14 cellular contexts compared by ENCODE assay signal in the genomic region with DNA sequence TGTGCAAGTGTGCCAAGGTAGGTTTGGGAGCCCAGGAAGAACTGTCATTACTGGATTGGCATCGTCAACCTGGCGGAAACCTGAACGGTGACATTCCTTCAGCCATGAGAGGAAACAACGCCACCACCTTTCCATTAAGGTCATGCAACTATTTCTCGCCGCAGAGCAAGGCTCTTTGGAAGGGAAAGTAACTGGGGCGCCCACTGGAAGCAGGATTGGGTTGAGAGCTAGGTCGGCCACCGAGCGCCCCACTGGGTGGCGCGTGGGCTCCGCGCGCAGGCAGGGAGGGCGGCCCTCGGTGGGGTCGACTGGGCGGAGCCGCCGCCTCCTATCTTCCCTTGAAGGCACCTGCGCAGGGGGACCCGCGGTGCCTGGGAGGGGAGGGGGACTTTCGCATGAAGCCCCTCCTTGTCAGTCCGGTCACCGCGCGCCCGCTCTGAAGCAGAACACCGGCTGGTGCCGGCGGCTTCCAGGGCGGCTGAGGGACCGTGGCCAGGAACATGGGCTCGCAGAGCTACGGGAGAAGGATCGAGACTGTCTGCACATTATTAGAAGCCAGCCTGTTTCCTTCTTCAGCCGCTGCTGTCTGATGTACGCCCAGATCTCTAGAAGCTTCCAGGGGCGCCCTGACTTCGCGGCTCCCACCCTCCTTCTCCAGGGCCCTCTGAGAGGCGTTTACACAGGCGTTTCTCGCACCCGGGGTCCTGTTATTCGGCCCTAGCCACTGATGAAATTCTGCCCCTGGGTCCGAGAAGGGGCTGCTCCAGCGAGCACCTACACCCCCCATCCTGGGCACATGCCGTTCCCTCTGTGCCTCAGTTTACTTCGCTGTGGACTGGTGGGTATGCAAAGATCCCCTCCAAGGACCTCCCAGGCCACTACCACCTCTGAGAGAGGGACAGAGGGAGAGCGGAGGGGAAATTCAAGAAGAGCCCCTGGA. TPM values are rescaled to one million over a fixed set of nuclear protein-coding genes. Genes with fewer than 3 reads are reported as not detected.
DNase-seq lines count a peak whose midpoint lies in the region; ATAC-seq and TF ChIP-seq lines count a peak whose summit lies in the region.
"Had no signal": no experiment of that assay in that cellular context is flagged by ENCODE, and none has a peak within 500 bp of the region (broad histone marks: within the 10 kb centered on the region; RNA-seq: fewer than 3 reads in every experiment).

No MANE protein-coding gene starts in this region.

- H3K9me3 Mint-ChIP-seq in activated naive CD8-positive, alpha-beta T cell treated with anti-CD3 and anti-CD28 coated beads, Interleukin-2, amount 50 U/mL, for 24 hours = no peaks in the 10 kb centered on the region
- H3K9me3 Mint-ChIP-seq in progenitor cell of endocrine pancreas (ENCODE audit: low read depth) = no peaks in the 10 kb centered on the region
- no peaks in the 10 kb centered on the region for H3K9me3 Mint-ChIP-seq in natural killer cell
- H3K9me3 Mint-ChIP-seq in activated CD4-positive, alpha-beta T cell treated with anti-CD3 and anti-CD28 coated beads for 36 hours (ENCODE audit: low read depth) = no peaks in the 10 kb centered on the region
- H3K9me3 Mint-ChIP-seq: stimulated activated naive B cell treated with anti-CD40 and anti-IgM and Interleukin-4, amounts not matched to agents 10 μg/mL and 1 μg/mL and 100 μg/mL, for 72 hours had no signal

- TF ChIP-seq POLR2A in uterus (IDR thresholded peaks at IDR 0.05) = no peak

- POLR2A ChIA-PET in activated CD4-positive, alpha-beta T cell treated with anti-CD3 and anti-CD28 coated beads for 36 hours (lab: Charles Lee) = no interaction called here

- peaks cover 35% of the 10 kb centered on the region for H3K27me3 ChIP-seq in HUES48 (ENCODE audit: control insufficient read depth, insufficient read depth, low read length)
- no peaks in the 10 kb centered on the region for H3K27me3 ChIP-seq in right cardiac atrium (ENCODE audit: control insufficient read depth, insufficient read depth)
- H3K27me3 ChIP-seq in uterus = peaks cover 0 to 7% of the 10 kb centered on the region in 2 donors

- H3K4me3 ChIP-seq in HUES48 (ENCODE audit: low read depth, low read length) (peak overlapping the region; percentile 44), right cardiac atrium (ENCODE audit: low read length) (peak overlapping the region; percentile 39), uterus (no peak overlapping the region)
- H3K4me3 ChIP-seq: coronary artery had no signal

- H3K4me1 ChIP-seq in HUES48 (ENCODE audit: control insufficient read depth, insufficient read depth, low read length) (0 out of 2 replicates have a peak, but pooled peaks cover 4% of the 10 kb centered on the region), right cardiac atrium (ENCODE audit: control insufficient read depth, insufficient read depth, low read length) (no peaks in the 10 kb centered on the region), uterus (no peaks in the 10 kb centered on the region)

- H3K36me3 Mint-ChIP-seq in activated naive CD8-positive, alpha-beta T cell treated with anti-CD3 and anti-CD28 coated beads, Interleukin-2, amount 50 U/mL, for 24 hours (ENCODE audit: low read depth) = no peaks in the 10 kb centered on the region
- H3K36me3 Mint-ChIP-seq in progenitor cell of endocrine pancreas (ENCODE audit: insufficient read depth) (no peaks in the 10 kb centered on the region), natural killer cell (no peaks in the 10 kb centered on the region)
- no peaks in the 10 kb centered on the region for H3K36me3 Mint-ChIP-seq in activated CD4-positive, alpha-beta T cell treated with anti-CD3 and anti-CD28 coated beads for 36 hours (ENCODE audit: low read depth)
- H3K36me3 Mint-ChIP-seq: stimulated activated naive B cell treated with anti-CD40 and anti-IgM and Interleukin-4, amounts not matched to agents 10 μg/mL and 1 μg/mL and 100 μg/mL, for 72 hours had no signal

- CTCF ChIA-PET in activated CD4-positive, alpha-beta T cell treated with anti-CD3 and anti-CD28 coated beads for 36 hours (lab: Charles Lee) = no interaction called here

- H3K36me3 ChIP-seq in HUES48 (ENCODE audit: control insufficient read depth, insufficient read depth, low read length) (no peaks in the 10 kb centered on the region), uterus (no peaks in the 10 kb centered on the region)

- peak; percentile 23 for TF ChIP-seq CTCF in progenitor cell of endocrine pancreas (IDR thresholded peaks at IDR 0.05; ENCODE audit: unreplicated experiment)
- no peak for TF ChIP-seq CTCF in natural killer cell (IDR thresholded peaks at IDR 0.05)
- no peak for TF ChIP-seq CTCF in uterus (IDR thresholded peaks at IDR 0.05)

- DNase-seq in activated naive CD8-positive, alpha-beta T cell treated with anti-CD3 and anti-CD28 coated beads, Interleukin-2, amount 50 U/mL, for 24 hours = no peak
- DNase-seq in right cardiac atrium = no peak
- DNase-seq in progenitor cell of endocrine pancreas (ENCODE audit: low spot score, unreplicated experiment) = no peak
- no peak for DNase-seq in natural killer cell
- no peak for DNase-seq in activated CD4-positive, alpha-beta T cell treated with anti-CD3 and anti-CD28 coated beads for 36 hours
- no peak for DNase-seq in uterus
- DNase-seq: EL; NCI-H1092 treated with DMSO at 0.1 percent for 48 hours; SK-N-SH; stimulated activated CD4-positive, alpha-beta T cell treated with anti-CD3 and anti-CD28 coated beads, Interleukin-4, amount 100 ng/mL, for 4 hours; stimulated activated naive B cell treated with anti-CD40 and anti-IgM and Interleukin-4, amounts not matched to agents 10 μg/mL and 1 μg/mL and 100 μg/mL, for 72 hours had no signal

- H3K27me3 Mint-ChIP-seq in activated naive CD8-positive, alpha-beta T cell treated with anti-CD3 and anti-CD28 coated beads, Interleukin-2, amount 50 U/mL, for 24 hours = peaks cover 20% of the 10 kb centered on the region
- H3K27me3 Mint-ChIP-seq in progenitor cell of endocrine pancreas = peaks cover 21% of the 10 kb centered on the region
- peaks cover 8 to 10% of the 10 kb centered on the region in 2 donors for H3K27me3 Mint-ChIP-seq in natural killer cell (ENCODE audit: low read depth in 2 of 2)
- H3K27me3 Mint-ChIP-seq in activated CD4-positive, alpha-beta T cell treated with anti-CD3 and anti-CD28 coated beads for 36 hours = peaks cover 13% of the 10 kb centered on the region

- H3K9me3 ChIP-seq in HUES48 (ENCODE audit: control insufficient read depth, insufficient read depth, low read length) = no peaks in the 10 kb centered on the region
- H3K9me3 ChIP-seq in right cardiac atrium (ENCODE audit: control insufficient read depth, low read length) = no peaks in the 10 kb centered on the region
- H3K9me3 ChIP-seq in uterus = no peaks in the 10 kb centered on the region
- H3K9me3 ChIP-seq: SK-N-SH had no signal

- no peak overlapping the region for H3K27ac Mint-ChIP-seq in activated naive CD8-positive, alpha-beta T cell treated with anti-CD3 and anti-CD28 coated beads, Interleukin-2, amount 50 U/mL, for 24 hours
- H3K27ac Mint-ChIP-seq in progenitor cell of endocrine pancreas = peak overlapping the region; percentile 33
- H3K27ac Mint-ChIP-seq in natural killer cell = no peak overlapping the region
- no peak overlapping the region for H3K27ac Mint-ChIP-seq in activated CD4-positive, alpha-beta T cell treated with anti-CD3 and anti-CD28 coated beads for 36 hours
- H3K27ac Mint-ChIP-seq: stimulated activated naive B cell treated with anti-CD40 and anti-IgM and Interleukin-4, amounts not matched to agents 10 μg/mL and 1 μg/mL and 100 μg/mL, for 72 hours had no signal

- H3K4me1 Mint-ChIP-seq in activated naive CD8-positive, alpha-beta T cell treated with anti-CD3 and anti-CD28 coated beads, Interleukin-2, amount 50 U/mL, for 24 hours = no peaks in the 10 kb centered on the region
- no peaks in the 10 kb centered on the region for H3K4me1 Mint-ChIP-seq in progenitor cell of endocrine pancreas (ENCODE audit: low read depth)
- H3K4me1 Mint-ChIP-seq in natural killer cell = no peaks in the 10 kb centered on the region
- H3K4me1 Mint-ChIP-seq in activated CD4-positive, alpha-beta T cell treated with anti-CD3 and anti-CD28 coated beads for 36 hours = no peaks in the 10 kb centered on the region
- H3K4me1 Mint-ChIP-seq: stimulated activated naive B cell treated with anti-CD40 and anti-IgM and Interleukin-4, amounts not matched to agents 10 μg/mL and 1 μg/mL and 100 μg/mL, for 72 hours had no signal

- H3K27ac ChIP-seq in HUES48 (ENCODE audit: low read depth, low read length) = no peak overlapping the region
- no peak overlapping the region for H3K27ac ChIP-seq in right cardiac atrium (ENCODE audit: low read length)
- H3K27ac ChIP-seq in uterus = no peak overlapping the region
- H3K27ac ChIP-seq: coronary artery had no signal

- H3K4me3 Mint-ChIP-seq in activated naive CD8-positive, alpha-beta T cell treated with anti-CD3 and anti-CD28 coated beads, Interleukin-2, amount 50 U/mL, for 24 hours = no peak overlapping the region
- H3K4me3 Mint-ChIP-seq in progenitor cell of endocrine pancreas (ENCODE audit: low read depth) (peak overlapping the region; percentile 16), natural killer cell (no peak overlapping the region)
- no peak overlapping the region for H3K4me3 Mint-ChIP-seq in activated CD4-positive, alpha-beta T cell treated with anti-CD3 and anti-CD28 coated beads for 36 hours
- H3K4me3 Mint-ChIP-seq: stimulated activated naive B cell treated with anti-CD40 and anti-IgM and Interleukin-4, amounts not matched to agents 10 μg/mL and 1 μg/mL and 100 μg/mL, for 72 hours had no signal

- ATAC-seq in activated naive CD8-positive, alpha-beta T cell treated with anti-CD3 and anti-CD28 coated beads, Interleukin-2, amount 50 U/mL, for 24 hours = peak; percentile 44
- ATAC-seq in right cardiac atrium (peak in 1 of 2 donors; percentile 37), natural killer cell (no peak), GM18511 (IDR thresholded peaks at IDR 0.05; ENCODE audit: unreplicated experiment) (no peak)
- ATAC-seq in activated CD4-positive, alpha-beta T cell treated with anti-CD3 and anti-CD28 coated beads for 36 hours = no peak
- ATAC-seq: stimulated activated naive B cell treated with anti-CD40 and anti-IgM and Interleukin-4, amounts not matched to agents 10 μg/mL and 1 μg/mL and 100 μg/mL, for 72 hours had no signal

- intact Hi-C loops in right cardiac atrium (cut with DNase I) (no loop called here), natural killer cell (cut with micrococcal nuclease) (no loop called here), uterus (cut with DNase I; ENCODE audit: low total_unique reads) (no loop called here)
- intact Hi-C loops in activated CD4-positive, alpha-beta T cell treated with anti-CD3 and anti-CD28 coated beads for 36 hours (cut with DNase I, micrococcal nuclease) = no loop called here

- H3K9ac ChIP-seq in HUES48 (ENCODE audit: low read depth, low read length) = no peak overlapping the region
- H3K9ac ChIP-seq: SK-N-SH had no signal

- WGBS in right cardiac atrium = 18% methylated on average over 53 of the region's 53 CpGs

RNA-seq across cellular contexts. Expression of gene MAL, which starts 27.3 kb away (rescaled TPM):
- total RNA-seq in right cardiac atrium (10 to 100 TPM in 1 of 4 donors, 1 to 10 TPM in 3; 4.5 to 15.5 (median 9.2) TPM), progenitor cell of endocrine pancreas (not detected in 2 replicates), natural killer cell (1 to 10 TPM in 2 of 3 donors, under 1 TPM in 1; 0.54 to 3.3 (median 1.8) TPM), uterus (1 to 10 TPM in 2 of 4 donors, under 1 TPM in 1, not detected in 1; 0.29 to 1.7 (median 1.6) TPM)
- 14.6 TPM for polyA plus RNA-seq in right cardiac atrium
- total RNA-seq in activated CD4-positive, alpha-beta T cell treated with anti-CD3 and anti-CD28 coated beads for 36 hours = 10 to 100 TPM; 35.4 to 43.3 TPM
- polyA plus RNA-seq: SK-N-SH had no signal

Comparison
In these comparisons a context has a peak if more than half of its experiments do, and no peak if none do; other contexts are left out.
1. H3K4me3 ChIP-seq: peak in HUES48 (single experiment) and right cardiac atrium (single experiment); none in uterus (0 of 2).